ENCODE assay signal across 2 cellular contexts in the genomic region with DNA sequence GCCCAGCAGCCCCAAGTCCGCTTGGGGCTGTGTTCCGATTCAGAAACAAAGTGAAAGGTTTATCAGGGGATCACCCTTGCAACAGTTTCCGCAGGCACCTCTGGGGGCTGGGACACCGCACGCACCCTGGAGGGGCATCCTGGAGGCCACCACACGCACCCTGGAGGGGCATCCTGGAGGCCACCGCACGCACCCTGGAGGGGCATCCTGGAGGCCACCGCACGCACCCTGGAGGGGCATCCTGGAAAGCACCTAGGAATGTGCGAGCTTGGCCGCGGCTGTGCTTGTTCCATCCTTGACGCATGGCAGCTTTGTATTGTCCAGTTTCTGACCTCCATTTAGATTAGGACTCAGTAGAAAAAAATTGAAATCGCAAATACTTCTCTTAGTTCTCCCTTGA.
TF ChIP-seq lines count a peak whose summit lies in the region.

No MANE protein-coding gene starts in this region.

TF ChIP-seq in HCT116, 20 proteins besides CTCF, POLR2A, EP300 and RAD21:
- TF ChIP-seq JUND (IDR thresholded peaks at IDR 0.05), result no peak
- TF ChIP-seq, protein P1, sequence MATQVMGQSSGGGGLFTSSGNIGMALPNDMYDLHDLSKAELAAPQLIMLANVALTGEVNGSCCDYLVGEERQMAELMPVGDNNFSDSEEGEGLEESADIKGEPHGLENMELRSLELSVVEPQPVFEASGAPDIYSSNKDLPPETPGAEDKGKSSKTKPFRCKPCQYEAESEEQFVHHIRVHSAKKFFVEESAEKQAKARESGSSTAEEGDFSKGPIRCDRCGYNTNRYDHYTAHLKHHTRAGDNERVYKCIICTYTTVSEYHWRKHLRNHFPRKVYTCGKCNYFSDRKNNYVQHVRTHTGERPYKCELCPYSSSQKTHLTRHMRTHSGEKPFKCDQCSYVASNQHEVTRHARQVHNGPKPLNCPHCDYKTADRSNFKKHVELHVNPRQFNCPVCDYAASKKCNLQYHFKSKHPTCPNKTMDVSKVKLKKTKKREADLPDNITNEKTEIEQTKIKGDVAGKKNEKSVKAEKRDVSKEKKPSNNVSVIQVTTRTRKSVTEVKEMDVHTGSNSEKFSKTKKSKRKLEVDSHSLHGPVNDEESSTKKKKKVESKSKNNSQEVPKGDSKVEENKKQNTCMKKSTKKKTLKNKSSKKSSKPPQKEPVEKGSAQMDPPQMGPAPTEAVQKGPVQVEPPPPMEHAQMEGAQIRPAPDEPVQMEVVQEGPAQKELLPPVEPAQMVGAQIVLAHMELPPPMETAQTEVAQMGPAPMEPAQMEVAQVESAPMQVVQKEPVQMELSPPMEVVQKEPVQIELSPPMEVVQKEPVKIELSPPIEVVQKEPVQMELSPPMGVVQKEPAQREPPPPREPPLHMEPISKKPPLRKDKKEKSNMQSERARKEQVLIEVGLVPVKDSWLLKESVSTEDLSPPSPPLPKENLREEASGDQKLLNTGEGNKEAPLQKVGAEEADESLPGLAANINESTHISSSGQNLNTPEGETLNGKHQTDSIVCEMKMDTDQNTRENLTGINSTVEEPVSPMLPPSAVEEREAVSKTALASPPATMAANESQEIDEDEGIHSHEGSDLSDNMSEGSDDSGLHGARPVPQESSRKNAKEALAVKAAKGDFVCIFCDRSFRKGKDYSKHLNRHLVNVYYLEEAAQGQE (IDR thresholded peaks at IDR 0.05; ENCODE audit: low read depth), result no peak
- no peak for TF ChIP-seq ELF1 (IDR thresholded peaks at IDR 0.05; ENCODE audit: borderline replicate concordance, low read depth)
- no peak for TF ChIP-seq FOSL1 (IDR thresholded peaks at IDR 0.05; ENCODE audit: low read depth)
- no peak for TF ChIP-seq TCF7L2 (IDR thresholded peaks at IDR 0.05; ENCODE audit: borderline replicate concordance, extremely low read depth, insufficient read depth, insufficient read length)
- TF ChIP-seq ZNF274 (IDR thresholded peaks at IDR 0.05; ENCODE audit: low read depth, low read length), result no peak
TF ChIP-seq in HCT116: peak in this region for 0.

TF ChIP-seq in K562, 482 proteins besides CTCF, POLR2A, EP300 and RAD21:
- TF ChIP-seq, protein P2, sequence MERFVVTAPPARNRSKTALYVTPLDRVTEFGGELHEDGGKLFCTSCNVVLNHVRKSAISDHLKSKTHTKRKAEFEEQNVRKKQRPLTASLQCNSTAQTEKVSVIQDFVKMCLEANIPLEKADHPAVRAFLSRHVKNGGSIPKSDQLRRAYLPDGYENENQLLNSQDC (CRISPR knock-in tag; IDR thresholded peaks at IDR 0.05), result no peak
- TF ChIP-seq, protein P3, sequence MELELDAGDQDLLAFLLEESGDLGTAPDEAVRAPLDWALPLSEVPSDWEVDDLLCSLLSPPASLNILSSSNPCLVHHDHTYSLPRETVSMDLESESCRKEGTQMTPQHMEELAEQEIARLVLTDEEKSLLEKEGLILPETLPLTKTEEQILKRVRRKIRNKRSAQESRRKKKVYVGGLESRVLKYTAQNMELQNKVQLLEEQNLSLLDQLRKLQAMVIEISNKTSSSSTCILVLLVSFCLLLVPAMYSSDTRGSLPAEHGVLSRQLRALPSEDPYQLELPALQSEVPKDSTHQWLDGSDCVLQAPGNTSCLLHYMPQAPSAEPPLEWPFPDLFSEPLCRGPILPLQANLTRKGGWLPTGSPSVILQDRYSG (tag; conservative IDR thresholded peaks at IDR 0.05; ENCODE audit: low read depth), result no peak
- TF ChIP-seq STAG1 (CRISPR knock-in tag; IDR thresholded peaks at IDR 0.05; ENCODE audit: borderline replicate concordance), result no peak
- TF ChIP-seq FOSL1 (tag; conservative IDR thresholded peaks at IDR 0.05), result no peak
- TF ChIP-seq NR3C1 (CRISPR knock-in tag; IDR thresholded peaks at IDR 0.05), result no peak
- no peak for TF ChIP-seq SRSF7 (optimal IDR thresholded peaks at IDR 0.05; ENCODE audit: low read depth, low read length)
- no peak for TF ChIP-seq ZNF551 (CRISPR knock-in tag; IDR thresholded peaks at IDR 0.05)
- no peak for TF ChIP-seq CBX2 (IDR thresholded peaks at IDR 0.05; ENCODE audit: insufficient read depth, low read length, poor library complexity, severe bottlenecking)
- no peak for TF ChIP-seq STAT5B (CRISPR knock-in tag; IDR thresholded peaks at IDR 0.05)
- TF ChIP-seq HLTF (IDR thresholded peaks at IDR 0.05), result no peak
